Comparison of ENCODE assay signal across 1 cellular context in genomic region chr12:113232787-113233585, GRCh38.
TF ChIP-seq lines count a peak whose summit lies in the region.

No MANE protein-coding gene starts in this region.

TF ChIP-seq in HEK293, 187 proteins besides CTCF, POLR2A, EP300 and RAD21 (continued from another document and continues in another):
- TF ChIP-seq PRDM10 (tag by site-specific recombination; IDR thresholded peaks at IDR 0.05) (peak; percentile 98), ZNF777 (tag by site-specific recombination; IDR thresholded peaks at IDR 0.05; ENCODE audit: borderline replicate concordance) (peak; percentile 36; the same call in 1 of the 2 replicates), ZNF792 (tag by site-specific recombination; IDR thresholded peaks at IDR 0.05) (peak; percentile 43; the same call in 1 of the 2 replicates), ZNF664 (tag by site-specific recombination; IDR thresholded peaks at IDR 0.05) (no peak), ZNF2 (tag by site-specific recombination; IDR thresholded peaks at IDR 0.05) (peak; percentile 36; the same call in 1 of the 2 replicates), ZNF133 (tag by site-specific recombination; IDR thresholded peaks at IDR 0.05) (no peak), KLF9 (tag by site-specific recombination; IDR thresholded peaks at IDR 0.05; ENCODE audit: low read depth) (no peak), ZNF692 (tag by site-specific recombination; IDR thresholded peaks at IDR 0.05) (0 out of 2 replicates have a peak, but pooled peaks have one; percentile 33), GFI1B (tag by site-specific recombination; IDR thresholded peaks at IDR 0.05) (no peak), ZNF473 (tag by site-specific recombination; IDR thresholded peaks at IDR 0.05) (no peak), ZNF121 (tag by site-specific recombination; IDR thresholded peaks at IDR 0.05) (no peak), ZNF843 (tag by site-specific recombination; IDR thresholded peaks at IDR 0.05) (peak; percentile 55; the same call in 1 of the 2 replicates), ZSCAN16 (tag by site-specific recombination; IDR thresholded peaks at IDR 0.05) (no peak), ZNF366 (tag by site-specific recombination; conservative IDR thresholded peaks at IDR 0.05) (peak; percentile 52; the same call in 1 of the 2 replicates), ZNF202 (tag by site-specific recombination; IDR thresholded peaks at IDR 0.05; ENCODE audit: borderline replicate concordance) (no peak), TCF7L2 (IDR thresholded peaks at IDR 0.05; ENCODE audit: borderline replicate concordance, low read depth, low read length) (no peak), MYNN (tag by site-specific recombination; IDR thresholded peaks at IDR 0.05; ENCODE audit: borderline replicate concordance) (no peak), ZNF48 (tag by site-specific recombination; IDR thresholded peaks at IDR 0.05) (no peak), ZSCAN30 (tag by site-specific recombination; IDR thresholded peaks at IDR 0.05) (no peak), ZNF350 (tag by site-specific recombination; IDR thresholded peaks at IDR 0.05) (no peak), ZNF521 (tag by site-specific recombination; IDR thresholded peaks at IDR 0.05) (no peak), SP2 (tag by site-specific recombination; IDR thresholded peaks at IDR 0.05) (peak; percentile 61), ZNF354C (tag by site-specific recombination; IDR thresholded peaks at IDR 0.05; ENCODE audit: borderline replicate concordance, low read depth) (no peak), ZNF658 (tag by site-specific recombination; IDR thresholded peaks at IDR 0.05) (no peak), ZFP69B (tag by site-specific recombination; IDR thresholded peaks at IDR 0.05) (no peak; the same call in 1 of the 2 replicates), ZBTB44 (tag by site-specific recombination; IDR thresholded peaks at IDR 0.05) (0 out of 2 replicates have a peak, but pooled peaks have one; percentile 6), IKZF3 (tag by site-specific recombination; IDR thresholded peaks at IDR 0.05) (no peak), ZNF747 (tag by site-specific recombination; IDR thresholded peaks at IDR 0.05) (no peak), ZBTB26 (tag by site-specific recombination; optimal IDR thresholded peaks at IDR 0.05) (peak; percentile 27), ZNF426 (tag by site-specific recombination; IDR thresholded peaks at IDR 0.05) (no peak), ZNF274 (IDR thresholded peaks at IDR 0.05; ENCODE audit: low read length) (no peak), ZNF274 (tag by site-specific recombination; IDR thresholded peaks at IDR 0.05; ENCODE audit: borderline replicate concordance) (no peak), ZNF394 (tag by site-specific recombination; IDR thresholded peaks at IDR 0.05; ENCODE audit: borderline replicate concordance) (peak; percentile 52; the same call in 1 of the 2 replicates)
- TF ChIP-seq, protein P1, sequence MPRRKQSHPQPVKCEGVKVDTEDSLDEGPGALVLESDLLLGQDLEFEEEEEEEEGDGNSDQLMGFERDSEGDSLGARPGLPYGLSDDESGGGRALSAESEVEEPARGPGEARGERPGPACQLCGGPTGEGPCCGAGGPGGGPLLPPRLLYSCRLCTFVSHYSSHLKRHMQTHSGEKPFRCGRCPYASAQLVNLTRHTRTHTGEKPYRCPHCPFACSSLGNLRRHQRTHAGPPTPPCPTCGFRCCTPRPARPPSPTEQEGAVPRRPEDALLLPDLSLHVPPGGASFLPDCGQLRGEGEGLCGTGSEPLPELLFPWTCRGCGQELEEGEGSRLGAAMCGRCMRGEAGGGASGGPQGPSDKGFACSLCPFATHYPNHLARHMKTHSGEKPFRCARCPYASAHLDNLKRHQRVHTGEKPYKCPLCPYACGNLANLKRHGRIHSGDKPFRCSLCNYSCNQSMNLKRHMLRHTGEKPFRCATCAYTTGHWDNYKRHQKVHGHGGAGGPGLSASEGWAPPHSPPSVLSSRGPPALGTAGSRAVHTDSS (tag by site-specific recombination; IDR thresholded peaks at IDR 0.05), result no peak
- TF ChIP-seq, protein P2, sequence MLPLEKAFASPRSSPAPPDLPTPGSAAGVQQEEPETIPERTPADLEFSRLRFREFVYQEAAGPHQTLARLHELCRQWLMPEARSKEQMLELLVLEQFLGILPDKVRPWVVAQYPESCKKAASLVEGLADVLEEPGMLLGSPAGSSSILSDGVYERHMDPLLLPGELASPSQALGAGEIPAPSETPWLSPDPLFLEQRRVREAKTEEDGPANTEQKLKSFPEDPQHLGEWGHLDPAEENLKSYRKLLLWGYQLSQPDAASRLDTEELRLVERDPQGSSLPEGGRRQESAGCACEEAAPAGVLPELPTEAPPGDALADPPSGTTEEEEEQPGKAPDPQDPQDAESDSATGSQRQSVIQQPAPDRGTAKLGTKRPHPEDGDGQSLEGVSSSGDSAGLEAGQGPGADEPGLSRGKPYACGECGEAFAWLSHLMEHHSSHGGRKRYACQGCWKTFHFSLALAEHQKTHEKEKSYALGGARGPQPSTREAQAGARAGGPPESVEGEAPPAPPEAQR (tag by site-specific recombination; IDR thresholded peaks at IDR 0.05), result no peak
- TF ChIP-seq, protein P3, sequence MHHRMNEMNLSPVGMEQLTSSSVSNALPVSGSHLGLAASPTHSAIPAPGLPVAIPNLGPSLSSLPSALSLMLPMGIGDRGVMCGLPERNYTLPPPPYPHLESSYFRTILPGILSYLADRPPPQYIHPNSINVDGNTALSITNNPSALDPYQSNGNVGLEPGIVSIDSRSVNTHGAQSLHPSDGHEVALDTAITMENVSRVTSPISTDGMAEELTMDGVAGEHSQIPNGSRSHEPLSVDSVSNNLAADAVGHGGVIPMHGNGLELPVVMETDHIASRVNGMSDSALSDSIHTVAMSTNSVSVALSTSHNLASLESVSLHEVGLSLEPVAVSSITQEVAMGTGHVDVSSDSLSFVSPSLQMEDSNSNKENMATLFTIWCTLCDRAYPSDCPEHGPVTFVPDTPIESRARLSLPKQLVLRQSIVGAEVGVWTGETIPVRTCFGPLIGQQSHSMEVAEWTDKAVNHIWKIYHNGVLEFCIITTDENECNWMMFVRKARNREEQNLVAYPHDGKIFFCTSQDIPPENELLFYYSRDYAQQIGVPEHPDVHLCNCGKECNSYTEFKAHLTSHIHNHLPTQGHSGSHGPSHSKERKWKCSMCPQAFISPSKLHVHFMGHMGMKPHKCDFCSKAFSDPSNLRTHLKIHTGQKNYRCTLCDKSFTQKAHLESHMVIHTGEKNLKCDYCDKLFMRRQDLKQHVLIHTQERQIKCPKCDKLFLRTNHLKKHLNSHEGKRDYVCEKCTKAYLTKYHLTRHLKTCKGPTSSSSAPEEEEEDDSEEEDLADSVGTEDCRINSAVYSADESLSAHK (tag by site-specific recombination; IDR thresholded peaks at IDR 0.05), result peak; percentile 17; the same call in 1 of the 2 replicates
- TF ChIP-seq, protein P4, sequence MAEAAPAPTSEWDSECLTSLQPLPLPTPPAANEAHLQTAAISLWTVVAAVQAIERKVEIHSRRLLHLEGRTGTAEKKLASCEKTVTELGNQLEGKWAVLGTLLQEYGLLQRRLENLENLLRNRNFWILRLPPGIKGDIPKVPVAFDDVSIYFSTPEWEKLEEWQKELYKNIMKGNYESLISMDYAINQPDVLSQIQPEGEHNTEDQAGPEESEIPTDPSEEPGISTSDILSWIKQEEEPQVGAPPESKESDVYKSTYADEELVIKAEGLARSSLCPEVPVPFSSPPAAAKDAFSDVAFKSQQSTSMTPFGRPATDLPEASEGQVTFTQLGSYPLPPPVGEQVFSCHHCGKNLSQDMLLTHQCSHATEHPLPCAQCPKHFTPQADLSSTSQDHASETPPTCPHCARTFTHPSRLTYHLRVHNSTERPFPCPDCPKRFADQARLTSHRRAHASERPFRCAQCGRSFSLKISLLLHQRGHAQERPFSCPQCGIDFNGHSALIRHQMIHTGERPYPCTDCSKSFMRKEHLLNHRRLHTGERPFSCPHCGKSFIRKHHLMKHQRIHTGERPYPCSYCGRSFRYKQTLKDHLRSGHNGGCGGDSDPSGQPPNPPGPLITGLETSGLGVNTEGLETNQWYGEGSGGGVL (tag by site-specific recombination; IDR thresholded peaks at IDR 0.05), result peak; percentile 50
- TF ChIP-seq, protein P5, sequence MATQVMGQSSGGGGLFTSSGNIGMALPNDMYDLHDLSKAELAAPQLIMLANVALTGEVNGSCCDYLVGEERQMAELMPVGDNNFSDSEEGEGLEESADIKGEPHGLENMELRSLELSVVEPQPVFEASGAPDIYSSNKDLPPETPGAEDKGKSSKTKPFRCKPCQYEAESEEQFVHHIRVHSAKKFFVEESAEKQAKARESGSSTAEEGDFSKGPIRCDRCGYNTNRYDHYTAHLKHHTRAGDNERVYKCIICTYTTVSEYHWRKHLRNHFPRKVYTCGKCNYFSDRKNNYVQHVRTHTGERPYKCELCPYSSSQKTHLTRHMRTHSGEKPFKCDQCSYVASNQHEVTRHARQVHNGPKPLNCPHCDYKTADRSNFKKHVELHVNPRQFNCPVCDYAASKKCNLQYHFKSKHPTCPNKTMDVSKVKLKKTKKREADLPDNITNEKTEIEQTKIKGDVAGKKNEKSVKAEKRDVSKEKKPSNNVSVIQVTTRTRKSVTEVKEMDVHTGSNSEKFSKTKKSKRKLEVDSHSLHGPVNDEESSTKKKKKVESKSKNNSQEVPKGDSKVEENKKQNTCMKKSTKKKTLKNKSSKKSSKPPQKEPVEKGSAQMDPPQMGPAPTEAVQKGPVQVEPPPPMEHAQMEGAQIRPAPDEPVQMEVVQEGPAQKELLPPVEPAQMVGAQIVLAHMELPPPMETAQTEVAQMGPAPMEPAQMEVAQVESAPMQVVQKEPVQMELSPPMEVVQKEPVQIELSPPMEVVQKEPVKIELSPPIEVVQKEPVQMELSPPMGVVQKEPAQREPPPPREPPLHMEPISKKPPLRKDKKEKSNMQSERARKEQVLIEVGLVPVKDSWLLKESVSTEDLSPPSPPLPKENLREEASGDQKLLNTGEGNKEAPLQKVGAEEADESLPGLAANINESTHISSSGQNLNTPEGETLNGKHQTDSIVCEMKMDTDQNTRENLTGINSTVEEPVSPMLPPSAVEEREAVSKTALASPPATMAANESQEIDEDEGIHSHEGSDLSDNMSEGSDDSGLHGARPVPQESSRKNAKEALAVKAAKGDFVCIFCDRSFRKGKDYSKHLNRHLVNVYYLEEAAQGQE (tag by site-specific recombination; IDR thresholded peaks at IDR 0.05), result no peak
